In genomic region chr1:154989195-154989860, GRCh38 we compare ENCODE assay signal across 25 cellular contexts. TPM values are rescaled to one million over a fixed set of nuclear protein-coding genes. Genes with fewer than 3 reads are reported as not detected.
A peak's percentile ranks its signal among the peaks of the same experiment; 100 is the strongest.
DNase-seq lines count a peak whose midpoint lies in the region; ATAC-seq and TF ChIP-seq lines count a peak whose summit lies in the region.
"Had no signal": no experiment of that assay in that cellular context is flagged by ENCODE, and none has a peak within 500 bp of the region (broad histone marks: within the 10 kb centered on the region; RNA-seq: fewer than 3 reads in every experiment).

No MANE protein-coding gene starts in this region.

- no peaks in the 10 kb centered on the region for H3K4me1 ChIP-seq in ascending aorta
- H3K4me1 ChIP-seq: BE2C, breast epithelium had no signal

- peaks cover 26 to 36% of the 10 kb centered on the region in 2 donors for H3K36me3 ChIP-seq in ascending aorta
- H3K36me3 ChIP-seq: breast epithelium had no signal

- no peaks in the 10 kb centered on the region for H3K27me3 Mint-ChIP-seq in stimulated activated naive CD8-positive, alpha-beta T cell treated with anti-CD3 and anti-CD28 coated beads, Interleukin-15, amount 100 ng/mL, for 72 hours
- H3K27me3 Mint-ChIP-seq: activated CD4-positive, alpha-beta T cell treated with anti-CD3 and anti-CD28 coated beads, Interleukin-2, amount 10 ng/mL, durations not matched to agents 24 days and 14 days; activated naive CD8-positive, alpha-beta T cell treated with anti-CD3 and anti-CD28 coated beads, Interleukin-2, amount 50 U/mL, for 24 hours; IgD-negative memory B cell had no signal

- no peaks in the 10 kb centered on the region for H3K27me3 ChIP-seq in ascending aorta
- H3K27me3 ChIP-seq: BE2C, breast epithelium, heart right ventricle, SJSA1 had no signal

- peaks cover 32% of the 10 kb centered on the region for H3K4me1 Mint-ChIP-seq in stimulated activated naive CD8-positive, alpha-beta T cell treated with anti-CD3 and anti-CD28 coated beads, Interleukin-15, amount 100 ng/mL, for 72 hours

- H3K4me3 ChIP-seq in ascending aorta = no peak overlapping the region
- H3K4me3 ChIP-seq: A549, breast epithelium, heart right ventricle, left ventricle myocardium inferior, psoas muscle, SJSA1, smooth muscle cell had no signal

- H3K27ac ChIP-seq in ascending aorta = no peak overlapping the region
- H3K27ac ChIP-seq: A549, breast epithelium, heart right ventricle, left ventricle myocardium inferior, psoas muscle, SJSA1 had no signal

- TF ChIP-seq CTCF in ascending aorta (IDR thresholded peaks at IDR 0.05) = no peak

- H3K4me3 Mint-ChIP-seq in stimulated activated naive CD8-positive, alpha-beta T cell treated with anti-CD3 and anti-CD28 coated beads, Interleukin-15, amount 100 ng/mL, for 72 hours = no peak overlapping the region
- H3K4me3 Mint-ChIP-seq: activated CD4-positive, alpha-beta T cell treated with anti-CD3 and anti-CD28 coated beads, Interleukin-2, amount 10 ng/mL, durations not matched to agents 24 days and 14 days; activated naive CD8-positive, alpha-beta T cell treated with anti-CD3 and anti-CD28 coated beads, Interleukin-2, amount 50 U/mL, for 24 hours had no signal

- no peaks in the 10 kb centered on the region for H3K9me3 ChIP-seq in ascending aorta
- H3K9me3 ChIP-seq: A549, BE2C, breast epithelium, Caco-2, heart right ventricle, left ventricle myocardium inferior, psoas muscle, SJSA1 had no signal

- DNase-seq in stimulated activated naive CD8-positive, alpha-beta T cell treated with anti-CD3 and anti-CD28 coated beads, Interleukin-15, amount 100 ng/mL, for 72 hours = no peak
- no peak for DNase-seq in stimulated activated naive CD8-positive, alpha-beta T cell treated with anti-CD3 and anti-CD28 coated beads, Interleukin-15, Interleukin-2, amounts not matched to agents 100 U/mL and 50 U/mL, for 24 hours
- DNase-seq in left lobe of liver (ENCODE audit: low spot score) (no peak), ascending aorta (ENCODE audit: low spot score in 2 of 2) (no peak), NCI-H345 (lab: John Stamatoyannopoulos, UW) (no peak)
- DNase-seq in stimulated activated CD4-positive, alpha-beta T cell treated with anti-CD3 and anti-CD28 coated beads, Interleukin-1b, Interleukin-23, amount 100 ng/mL, for 48 hours = no peak
- DNase-seq: activated CD4-positive, alpha-beta T cell treated with anti-CD3 and anti-CD28 coated beads, Interleukin-2, amount 10 ng/mL, durations not matched to agents 24 days and 14 days; activated naive CD8-positive, alpha-beta T cell treated with anti-CD3 and anti-CD28 coated beads, Interleukin-2, amount 50 U/mL, for 24 hours; BE2C; Caco-2; heart right ventricle; left ventricle myocardium inferior; MM.1S; NCI-H2171 treated with DMSO at 0.1 percent for 48 hours; NCI-H82; OCI-M1; stimulated activated CD4-positive, alpha-beta T cell treated with anti-CD3 and anti-CD28 coated beads, Interleukin-4, amount 100 ng/mL, for 4 hours; substantia nigra had no signal

- no peak for ATAC-seq in stimulated activated naive CD8-positive, alpha-beta T cell treated with anti-CD3 and anti-CD28 coated beads, Interleukin-15, amount 100 ng/mL, for 72 hours
- no peak for ATAC-seq in stimulated activated naive CD8-positive, alpha-beta T cell treated with anti-CD3 and anti-CD28 coated beads, Interleukin-15, Interleukin-2, amounts not matched to agents 100 U/mL and 50 U/mL, for 24 hours
- peak; percentile 28 for ATAC-seq in left lobe of liver
- ATAC-seq: A549; activated naive CD8-positive, alpha-beta T cell treated with anti-CD3 and anti-CD28 coated beads, Interleukin-2, amount 50 U/mL, for 24 hours; heart right ventricle; psoas muscle had no signal

- intact Hi-C loops in ascending aorta (cut with DNase I) = no loop called here

- peak overlapping the region; percentile 67 to 75 for H3K27ac Mint-ChIP-seq in stimulated activated naive CD8-positive, alpha-beta T cell treated with anti-CD3 and anti-CD28 coated beads, Interleukin-15, amount 100 ng/mL, for 72 hours
- H3K27ac Mint-ChIP-seq: activated CD4-positive, alpha-beta T cell treated with anti-CD3 and anti-CD28 coated beads, Interleukin-2, amount 10 ng/mL, durations not matched to agents 24 days and 14 days; activated naive CD8-positive, alpha-beta T cell treated with anti-CD3 and anti-CD28 coated beads, Interleukin-2, amount 50 U/mL, for 24 hours; IgD-negative memory B cell had no signal

- H3K9me3 Mint-ChIP-seq in stimulated activated naive CD8-positive, alpha-beta T cell treated with anti-CD3 and anti-CD28 coated beads, Interleukin-15, amount 100 ng/mL, for 72 hours = no peaks in the 10 kb centered on the region
- H3K9me3 Mint-ChIP-seq: activated CD4-positive, alpha-beta T cell treated with anti-CD3 and anti-CD28 coated beads, Interleukin-2, amount 10 ng/mL, durations not matched to agents 24 days and 14 days; activated naive CD8-positive, alpha-beta T cell treated with anti-CD3 and anti-CD28 coated beads, Interleukin-2, amount 50 U/mL, for 24 hours; IgD-negative memory B cell had no signal

RNA-seq across cellular contexts. Expression of gene LENEP, which starts 4.1 kb away (rescaled TPM):
- total RNA-seq in left lobe of liver = not detected
- total RNA-seq in ascending aorta = not detected
- total RNA-seq: breast epithelium, H4, heart right ventricle, left ventricle myocardium inferior, psoas muscle, SJSA1, smooth muscle cell had no signal

RNA-seq across cellular contexts. Expression of gene FLAD1, which starts 6.2 kb away (rescaled TPM):
- 21.9 TPM for total RNA-seq in left lobe of liver
- total RNA-seq in ascending aorta = 31.2 TPM

RNA-seq across cellular contexts. Expression of gene ZBTB7B, which starts 13.3 kb away (rescaled TPM):
- total RNA-seq in left lobe of liver (89.5 TPM), ascending aorta (83.1 TPM)

RNA-seq across cellular contexts. Expression of gene CKS1B, which starts 14.8 kb away (rescaled TPM):
- total RNA-seq in left lobe of liver = 14.2 TPM
- 40.4 TPM for total RNA-seq in ascending aorta

RNA-seq across cellular contexts. Expression of gene SHC1, which starts 18.8 kb away (rescaled TPM):
- 43.0 TPM for total RNA-seq in left lobe of liver
- total RNA-seq in ascending aorta = 211 TPM
